In the genomic region with DNA sequence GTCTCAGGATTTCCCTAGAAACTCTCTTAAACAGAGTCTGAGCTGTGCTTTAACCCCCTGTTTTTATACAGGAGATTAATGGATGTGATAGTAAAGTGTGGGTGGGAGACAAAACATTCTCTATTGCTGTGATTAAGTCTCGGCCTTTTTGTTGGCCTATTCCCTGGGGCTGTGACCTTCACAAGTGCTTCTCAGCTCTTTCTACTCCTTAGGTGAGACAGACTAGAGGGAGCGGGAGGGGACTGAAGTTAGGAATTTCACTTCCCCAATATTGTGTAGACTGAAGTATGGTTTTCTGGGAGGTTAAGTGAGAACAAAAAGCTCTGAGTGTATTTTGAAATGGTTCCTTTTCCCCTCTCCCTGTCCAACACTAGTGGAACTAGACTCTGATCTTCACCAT, we compare ENCODE assay signal across 29 cellular contexts. TPM values are rescaled to one million over a fixed set of nuclear protein-coding genes. Genes with fewer than 3 reads are reported as not detected.
"Had no signal": no experiment of that assay in that cellular context is flagged by ENCODE, and none has a peak within 500 bp of the region (broad histone marks: within the 10 kb centered on the region; RNA-seq: fewer than 3 reads in every experiment).

No MANE protein-coding gene starts in this region.

- H3K36me3 ChIP-seq: gastrocnemius medialis, heart right ventricle, neutrophil, suprapubic skin, thyroid gland, uterus had no signal

- H3K4me1 ChIP-seq: suprapubic skin, thyroid gland, uterus had no signal

- DNase-seq: cortex of kidney; dorsolateral prefrontal cortex; effector CD8-positive, alpha-beta T cell; gastrocnemius medialis; heart right ventricle; hypothalamus; islet precursor cell; mammary epithelial cell; mucosa of descending colon; naive thymus-derived CD8-positive, alpha-beta T cell; posterior cingulate gyrus; stimulated activated CD4-positive, alpha-beta T cell treated with anti-CD3 and anti-CD28 coated beads, Interleukin-2, amount 100 ng/mL, for 24 hours; stimulated activated CD4-positive, alpha-beta T cell treated with anti-CD3 and anti-CD28 coated beads, Interleukin-4, amount 100 ng/mL, for 4 hours; stimulated activated naive CD8-positive, alpha-beta T cell treated with anti-CD3 and anti-CD28 coated beads, Interleukin-15, Interleukin-2, amounts not matched to agents 100 U/mL and 50 U/mL, for 24 hours; thyroid gland; uterus had no signal

- H3K27ac ChIP-seq: dorsolateral prefrontal cortex, gastrocnemius medialis, neutrophil, suprapubic skin, thyroid gland, uterus had no signal

- H3K27me3 ChIP-seq: dorsolateral prefrontal cortex, gastrocnemius medialis, heart right ventricle, neutrophil, suprapubic skin, thyroid gland, uterus had no signal

- H3K4me3 Mint-ChIP-seq: naive thymus-derived CD8-positive, alpha-beta T cell; type B pancreatic cell had no signal

- ATAC-seq: esophagus mucosa; gastrocnemius medialis; heart right ventricle; left lobe of liver; mucosa of descending colon; naive thymus-derived CD8-positive, alpha-beta T cell; sciatic nerve; stimulated activated naive CD8-positive, alpha-beta T cell treated with anti-CD3 and anti-CD28 coated beads, Interleukin-15, Interleukin-2, amounts not matched to agents 100 U/mL and 50 U/mL, for 24 hours had no signal

- H3K9me3 ChIP-seq: gastrocnemius medialis, heart right ventricle, mucosa of descending colon, neutrophil, suprapubic skin, thyroid gland, uterus had no signal

- H3K9me3 Mint-ChIP-seq: naive thymus-derived CD8-positive, alpha-beta T cell; type B pancreatic cell had no signal

- H3K4me1 Mint-ChIP-seq: naive thymus-derived CD8-positive, alpha-beta T cell had no signal

- H3K36me3 Mint-ChIP-seq: naive thymus-derived CD8-positive, alpha-beta T cell; type B pancreatic cell had no signal

- H3K4me3 ChIP-seq: dorsolateral prefrontal cortex, gastrocnemius medialis, heart right ventricle, mucosa of descending colon, suprapubic skin, thyroid gland, uterus had no signal

RNA-seq across cellular contexts. Expression of a gene that starts 29.8 kb away (rescaled TPM):
- total RNA-seq: esophagus mucosa; fibroblast of villous mesenchyme; gastrocnemius medialis; heart right ventricle; left lobe of liver; lower leg skin; mammary epithelial cell; mesenteric fat pad; mucosa of descending colon; naive thymus-derived CD8-positive, alpha-beta T cell; osteoblast; pulmonary artery endothelial cell; sciatic nerve; skeletal muscle tissue; suprapubic skin; thyroid gland; uterus had no signal
- polyA plus RNA-seq: heart right ventricle; mammary epithelial cell; naive thymus-derived CD8-positive, alpha-beta T cell; neural cell had no signal

RNA-seq across cellular contexts. Expression of a gene that starts 50.6 kb away (rescaled TPM):
- total RNA-seq: dorsolateral prefrontal cortex; esophagus mucosa; fibroblast of villous mesenchyme; gastrocnemius medialis; heart right ventricle; left lobe of liver; lower leg skin; mammary epithelial cell; mesenteric fat pad; mucosa of descending colon; naive thymus-derived CD8-positive, alpha-beta T cell; osteoblast; pulmonary artery endothelial cell; sciatic nerve; skeletal muscle tissue; suprapubic skin; thyroid gland; uterus had no signal
- polyA plus RNA-seq: heart right ventricle; mammary epithelial cell; naive thymus-derived CD8-positive, alpha-beta T cell; neural cell had no signal
